In genomic region chr14:77988966-77989365, GRCh38 we compare ENCODE assay signal across 11 cellular contexts.
DNase-seq lines count a peak whose midpoint lies in the region; ATAC-seq and TF ChIP-seq lines count a peak whose summit lies in the region.
"Had no signal": no experiment of that assay in that cellular context is flagged by ENCODE, and none has a peak within 500 bp of the region (broad histone marks: within the 10 kb centered on the region; RNA-seq: fewer than 3 reads in every experiment).

No MANE protein-coding gene starts in this region.

- TF ChIP-seq POLR2A in esophagus muscularis mucosa (IDR thresholded peaks at IDR 0.05; ENCODE audit: low read depth): no peak
- TF ChIP-seq POLR2A in sigmoid colon (IDR thresholded peaks at IDR 0.05): no peak

- peak; percentile 80 for ATAC-seq in Right ventricle myocardium inferior
- peak; percentile 32 for ATAC-seq in upper lobe of right lung
- ATAC-seq: natural killer cell treated with Interleukin-12 subunit alpha and Interleukin-12 subunit beta and Interleukin-15 and Interleukin-18, amount 100 ng/mL, for 72 hours had no signal

- no peak overlapping the region for H3K4me3 ChIP-seq in esophagus muscularis mucosa
- H3K4me3 ChIP-seq in mesodermal cell (ENCODE audit: extremely low read depth, insufficient read depth, low read length, poor library complexity, severe bottlenecking): no peak overlapping the region
- H3K4me3 ChIP-seq in upper lobe of right lung: no peak overlapping the region
- H3K4me3 ChIP-seq in sigmoid colon: no peak overlapping the region

- intact Hi-C loops in Right ventricle myocardium inferior (cut with DNase I) (no loop called here), cardiac septum (cut with DNase I) (no loop called here), esophagus muscularis mucosa (cut with DNase I) (no loop called here), upper lobe of right lung (cut with DNase I) (no loop called here), sigmoid colon (cut with DNase I) (no loop called here)

- H3K9me3 ChIP-seq in esophagus muscularis mucosa (no peaks in the 10 kb centered on the region), mesodermal cell (ENCODE audit: control insufficient read depth, low read length) (no peaks in the 10 kb centered on the region), upper lobe of right lung (no peaks in the 10 kb centered on the region), sigmoid colon (no peaks in the 10 kb centered on the region)

- H3K4me1 ChIP-seq in esophagus muscularis mucosa (no peaks in the 10 kb centered on the region), mesodermal cell (ENCODE audit: control insufficient read depth, insufficient read depth, low read length, poor library complexity, severe bottlenecking) (no peaks in the 10 kb centered on the region), upper lobe of right lung (no peaks in the 10 kb centered on the region), sigmoid colon (no peaks in the 10 kb centered on the region)

- no peak for TF ChIP-seq CTCF in esophagus muscularis mucosa (IDR thresholded peaks at IDR 0.05)
- no peak for TF ChIP-seq CTCF in upper lobe of right lung (IDR thresholded peaks at IDR 0.05)
- TF ChIP-seq CTCF in sigmoid colon (IDR thresholded peaks at IDR 0.05): no peak

- DNase-seq in Right ventricle myocardium inferior (ENCODE audit: missing footprints): no peak
- DNase-seq in cardiac septum (ENCODE audit: low spot score): no peak
- DNase-seq in esophagus muscularis mucosa (ENCODE audit: extremely low spot score): no peak
- DNase-seq in upper lobe of right lung: no peak
- DNase-seq in KG1 (lab: John Stamatoyannopoulos, UW): no peak
- DNase-seq in sigmoid colon: no peak
- no peak for DNase-seq in NCI-H748 treated with DMSO at 0.1 percent for 48 hours (lab: John Stamatoyannopoulos, UW)
- DNase-seq: NCI-H345, T-helper 2 cell had no signal

- WGBS in esophagus muscularis mucosa: 65% methylated on average over 2 of the region's 2 CpGs
- WGBS in mesodermal cell (ENCODE audit: insufficient coverage in 2 of 2), 2 experiments: 86 to 93% methylated on average over 1 to 2 of the region's 2 CpGs
- 81 to 84% methylated on average over 2 of the region's 2 CpGs for WGBS in sigmoid colon, 2 donors

- H3K36me3 ChIP-seq in esophagus muscularis mucosa (no peaks in the 10 kb centered on the region), mesodermal cell (ENCODE audit: control insufficient read depth, insufficient read depth, low read length) (no peaks in the 10 kb centered on the region), upper lobe of right lung (no peaks in the 10 kb centered on the region), sigmoid colon (no peaks in the 10 kb centered on the region)

- no peak for TF ChIP-seq EP300 in esophagus muscularis mucosa (IDR thresholded peaks at IDR 0.05)
- TF ChIP-seq EP300 in sigmoid colon (IDR thresholded peaks at IDR 0.05): no peak

- peak overlapping the region in 3 of 4 donors; percentile 25 to 37 (median 35) for H3K27ac ChIP-seq in esophagus muscularis mucosa (replicated peaks in 1 of 4)
- peak overlapping the region; percentile 29 for H3K27ac ChIP-seq in mesodermal cell (ENCODE audit: low read depth, low read length, severe bottlenecking)
- H3K27ac ChIP-seq in upper lobe of right lung: no peak overlapping the region
- H3K27ac ChIP-seq in sigmoid colon: peak overlapping the region in 2 of 4 donors; percentile 14 to 35

- H3K27me3 ChIP-seq in esophagus muscularis mucosa (no peaks in the 10 kb centered on the region), upper lobe of right lung (no peaks in the 10 kb centered on the region), sigmoid colon (no peaks in the 10 kb centered on the region)
